14 cellular contexts compared by ENCODE assay signal in the genomic region with DNA sequence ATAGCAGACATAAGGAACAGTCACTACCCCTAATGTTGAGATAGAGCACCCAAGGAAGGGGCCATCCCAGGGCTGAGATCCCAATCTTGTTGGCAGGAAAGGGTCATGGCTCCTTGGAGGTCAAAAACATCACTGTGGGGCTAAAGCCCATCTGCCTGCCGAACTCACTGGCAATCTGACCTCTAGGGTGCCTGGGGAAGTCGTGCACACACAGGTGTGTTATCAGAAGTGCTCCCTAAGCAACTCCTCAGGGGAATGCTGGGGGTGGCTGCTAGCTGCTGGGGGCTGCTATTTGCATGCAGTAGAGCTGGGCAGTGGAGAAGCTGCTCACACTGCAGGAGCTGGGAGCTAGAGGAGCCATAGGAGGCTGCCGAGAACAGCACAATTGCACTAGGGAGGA. TPM values are rescaled to one million over a fixed set of nuclear protein-coding genes. Genes with fewer than 3 reads are reported as not detected.
DNase-seq lines count a peak whose midpoint lies in the region; ATAC-seq, FAIRE-seq and TF ChIP-seq lines count a peak whose summit lies in the region.
"Had no signal": no experiment of that assay in that cellular context is flagged by ENCODE, and none has a peak within 500 bp of the region (broad histone marks: within the 10 kb centered on the region; RNA-seq: fewer than 3 reads in every experiment).

No MANE protein-coding gene starts in this region.

- no peaks in the 10 kb centered on the region for H3K9me3 Mint-ChIP-seq in chondrocyte (ENCODE audit: low read depth)
- H3K9me3 Mint-ChIP-seq: CD8-positive, alpha-beta T cell had no signal

- no peak for FAIRE-seq in D721Med (lab: Jason Lieb, UNC)
- FAIRE-seq: A204.1 had no signal

- peaks cover 7% of the 10 kb centered on the region for H3K36me3 Mint-ChIP-seq in chondrocyte (ENCODE audit: low read depth)
- H3K36me3 Mint-ChIP-seq: CD14-positive monocyte; CD8-positive, alpha-beta T cell had no signal

- DNase-seq in H7 (peak; percentile 39), chondrocyte (ENCODE audit: low spot score) (peak; percentile 56), islet precursor cell (peak; percentile 56), posterior vena cava (ENCODE audit: low spot score) (peak; percentile 29), C1 segment of cervical spinal cord (lab: John Stamatoyannopoulos, UW) (no peak), D721Med (ENCODE audit: insufficient read length, low spot score) (no peak)
- DNase-seq: BE2C; CD8-positive, alpha-beta T cell; COR-L47; KBM-7 had no signal

- intact Hi-C loops in posterior vena cava (cut with DNase I) = no loop called here

- H3K27me3 Mint-ChIP-seq in chondrocyte (ENCODE audit: low read depth) = peaks cover 2% of the 10 kb centered on the region

- H3K36me3 ChIP-seq in H7 (replicated peaks; ENCODE audit: control insufficient read depth, insufficient read depth, low read length) = no peaks in the 10 kb centered on the region
- H3K36me3 ChIP-seq: BE2C, HAP-1 had no signal

- TF ChIP-seq CTCF in chondrocyte (IDR thresholded peaks at IDR 0.05) (no peak), D721Med (IDR thresholded peaks at IDR 0.05; ENCODE audit: insufficient read depth, missing control alignments) (no peak)

- no peak overlapping the region for H3K4me3 Mint-ChIP-seq in chondrocyte (ENCODE audit: unreplicated experiment)
- H3K4me3 Mint-ChIP-seq: CD14-positive monocyte; CD8-positive, alpha-beta T cell had no signal

- no peaks in the 10 kb centered on the region for H3K27me3 ChIP-seq in H7 (ENCODE audit: control insufficient read depth, insufficient read depth, low read length)
- H3K27me3 ChIP-seq: BE2C had no signal

- H3K27ac Mint-ChIP-seq in chondrocyte (ENCODE audit: unreplicated experiment) = no peak overlapping the region
- H3K27ac Mint-ChIP-seq: CD14-positive monocyte; CD8-positive, alpha-beta T cell had no signal

- H3K4me3 ChIP-seq in H7 (ENCODE audit: insufficient read depth, low read depth, low read length) = no peak overlapping the region
- H3K4me3 ChIP-seq: HAP-1 had no signal

- no peak for ATAC-seq in HG02759 (IDR thresholded peaks at IDR 0.05; ENCODE audit: unreplicated experiment)
- ATAC-seq: CD8-positive, alpha-beta T cell had no signal

- H3K4me1 Mint-ChIP-seq in chondrocyte (ENCODE audit: low read depth) = no peaks in the 10 kb centered on the region

RNA-seq across cellular contexts. Expression of gene PHOSPHO1, which starts 47.5 kb away (rescaled TPM):
- total RNA-seq in H7 (2014; rRNA removed; shearing (Covaris generic)) = 0.69 and 0.78 TPM in 2 replicates
- total RNA-seq in chondrocyte (0.36 TPM in 1 of 3 replicates, not detected in the others), posterior vena cava (1 to 10 TPM in 1 of 2 donors, under 1 TPM in 1; 0.62 to 2.6 TPM)
- total RNA-seq: CD8-positive, alpha-beta T cell had no signal

Comparison
In these comparisons a context has a peak if more than half of its experiments do, and no peak if none do; other contexts are left out.
1. DNase-seq: peak in H7 (single experiment), chondrocyte (single experiment), islet precursor cell (single experiment) and posterior vena cava (single experiment); none in C1 segment of cervical spinal cord (0 of 14) and D721Med (single experiment).